10 cellular contexts compared by ENCODE assay signal in the genomic region with DNA sequence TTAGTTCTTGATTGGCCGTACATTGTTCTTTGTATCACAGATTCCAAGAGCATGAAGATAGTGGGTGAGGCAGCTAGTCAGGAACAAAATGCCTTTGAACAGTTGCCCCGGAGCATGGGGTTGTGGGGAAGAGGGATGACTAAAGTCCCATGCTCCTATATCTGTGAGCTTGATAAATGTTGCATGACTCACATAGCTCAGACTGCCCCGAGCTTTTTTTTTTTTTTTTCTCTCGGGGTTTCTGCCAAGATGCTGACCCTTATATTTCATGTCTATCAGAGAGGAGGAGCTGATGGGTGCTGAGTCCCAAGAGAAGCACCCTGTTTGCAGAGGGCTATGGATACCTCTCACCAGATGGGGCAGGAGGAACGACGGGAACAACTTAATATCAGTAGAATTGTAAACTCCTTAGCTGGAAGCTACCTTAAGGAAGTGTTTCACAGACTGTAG. TPM values are rescaled to one million over a fixed set of nuclear protein-coding genes. Genes with fewer than 3 reads are reported as not detected.
DNase-seq lines count a peak whose midpoint lies in the region; ATAC-seq and TF ChIP-seq lines count a peak whose summit lies in the region.
"Had no signal": no experiment of that assay in that cellular context is flagged by ENCODE, and none has a peak within 500 bp of the region (broad histone marks: within the 10 kb centered on the region; RNA-seq: fewer than 3 reads in every experiment).

No MANE protein-coding gene starts in this region.

- peaks cover 17% of the 10 kb centered on the region for H3F3A ChIP-seq in GM23248 (ENCODE audit: insufficient read depth)

- no peak overlapping the region for H3K4me3 Mint-ChIP-seq in activated CD4-positive, alpha-beta memory T cell treated with anti-CD3 and anti-CD28 coated beads, Interleukin-2, amount 10 ng/mL, durations not matched to agents 7 days and 5 days
- H3K4me3 Mint-ChIP-seq: activated naive CD4-positive, alpha-beta T cell treated with anti-CD3 and anti-CD28 coated beads, Interleukin-2, amount 10 ng/mL, durations not matched to agents 7 days and 5 days had no signal

- POLR2A ChIA-PET in activated CD4-positive, alpha-beta memory T cell treated with anti-CD3 and anti-CD28 coated beads, Interleukin-2, amount 10 ng/mL, durations not matched to agents 7 days and 5 days (lab: Charles Lee): no interaction called here

- 0 out of 2 replicates have a peak overlapping the region, but pooled peaks have one; percentile 21 for H3K4me3 ChIP-seq in GM23248
- no peak overlapping the region for H3K4me3 ChIP-seq in SJSA1
- H3K4me3 ChIP-seq: uterus had no signal

- H3K9me2 ChIP-seq in GM23248 (ENCODE audit: insufficient read depth): no peaks in the 10 kb centered on the region

- H3K9ac ChIP-seq in GM23248: peak overlapping the region; percentile 57

- H3K27ac Mint-ChIP-seq in activated CD4-positive, alpha-beta memory T cell treated with anti-CD3 and anti-CD28 coated beads, Interleukin-2, amount 10 ng/mL, durations not matched to agents 7 days and 5 days: no peak overlapping the region
- H3K27ac Mint-ChIP-seq: activated naive CD4-positive, alpha-beta T cell treated with anti-CD3 and anti-CD28 coated beads, Interleukin-2, amount 10 ng/mL, durations not matched to agents 7 days and 5 days had no signal

- DNase-seq in GM23248 (peak; percentile 95), SJSA1 (ENCODE audit: low read depth in 1 of 2, low spot score in 2 of 2) (peak; percentile 90 to 91), foreskin keratinocyte (peak; percentile 98 to 100), renal cortical epithelial cell (ENCODE audit: low read depth) (peak; percentile 99), GDM1 (lab: John Stamatoyannopoulos, UW) (no peak)
- DNase-seq in stimulated activated naive CD8-positive, alpha-beta T cell treated with anti-CD3 and anti-CD28 coated beads, Interleukin-15, Interleukin-2, amounts not matched to agents 100 U/mL and 50 U/mL, for 24 hours: no peak
- no peak for DNase-seq in activated CD4-positive, alpha-beta memory T cell treated with anti-CD3 and anti-CD28 coated beads, Interleukin-2, amount 10 ng/mL, durations not matched to agents 7 days and 5 days
- DNase-seq: activated naive CD4-positive, alpha-beta T cell treated with anti-CD3 and anti-CD28 coated beads, Interleukin-2, amount 10 ng/mL, durations not matched to agents 7 days and 5 days had no signal

- H3K27ac ChIP-seq in GM23248 (peak overlapping the region; percentile 81), SJSA1 (peak overlapping the region; percentile 66), foreskin keratinocyte (peak overlapping the region; percentile 80)

- ATAC-seq in foreskin keratinocyte (peak; percentile 95), HG03025 (IDR thresholded peaks at IDR 0.05; ENCODE audit: low FRiP score, unreplicated experiment) (no peak)
- no peak for ATAC-seq in stimulated activated naive CD8-positive, alpha-beta T cell treated with anti-CD3 and anti-CD28 coated beads, Interleukin-15, Interleukin-2, amounts not matched to agents 100 U/mL and 50 U/mL, for 24 hours

- peak overlapping the region; percentile 51 for H3K4me2 ChIP-seq in GM23248 (ENCODE audit: unreplicated experiment)

- no peaks in the 10 kb centered on the region for H4K20me1 ChIP-seq in GM23248 (ENCODE audit: insufficient read depth)

- no peak overlapping the region for H2AFZ ChIP-seq in GM23248

- CTCF ChIA-PET in activated CD4-positive, alpha-beta memory T cell treated with anti-CD3 and anti-CD28 coated beads, Interleukin-2, amount 10 ng/mL, durations not matched to agents 7 days and 5 days (lab: Charles Lee): interaction anchor here (0.6 to 3.1 kb wide), 6 partner anchors 80 to 152 kb away, joined by 3 to 21 read pairs (median 4); no protein-coding TSS in a partner anchor

- 10 to 11% methylated on average over 5 to 6 of the region's 6 CpGs for WGBS in GM23248 (ENCODE audit: low coverage in 1 of 2, low lambda C conversion rate in 2 of 2, missing lambda C conversion rate in 2 of 2), 2 experiments

- no peaks in the 10 kb centered on the region for H3K36me3 Mint-ChIP-seq in activated CD4-positive, alpha-beta memory T cell treated with anti-CD3 and anti-CD28 coated beads, Interleukin-2, amount 10 ng/mL, durations not matched to agents 7 days and 5 days (ENCODE audit: low read depth)
- H3K36me3 Mint-ChIP-seq: activated naive CD4-positive, alpha-beta T cell treated with anti-CD3 and anti-CD28 coated beads, Interleukin-2, amount 10 ng/mL, durations not matched to agents 7 days and 5 days had no signal

- H3K9me3 ChIP-seq in GM23248 (ENCODE audit: low read depth): no peaks in the 10 kb centered on the region
- H3K9me3 ChIP-seq in SJSA1 (replicated peaks): no peaks in the 10 kb centered on the region
- H3K9me3 ChIP-seq: uterus had no signal

- peaks cover 38% of the 10 kb centered on the region for H3K79me2 ChIP-seq in GM23248 (ENCODE audit: insufficient read depth)

- H3K9me3 Mint-ChIP-seq in activated CD4-positive, alpha-beta memory T cell treated with anti-CD3 and anti-CD28 coated beads, Interleukin-2, amount 10 ng/mL, durations not matched to agents 7 days and 5 days: no peaks in the 10 kb centered on the region
- H3K9me3 Mint-ChIP-seq: activated naive CD4-positive, alpha-beta T cell treated with anti-CD3 and anti-CD28 coated beads, Interleukin-2, amount 10 ng/mL, durations not matched to agents 7 days and 5 days had no signal

- H3K36me3 ChIP-seq in GM23248 (ENCODE audit: low read depth) (no peaks in the 10 kb centered on the region), SJSA1 (no peaks in the 10 kb centered on the region)
- H3K36me3 ChIP-seq: uterus had no signal

- peaks cover 2% of the 10 kb centered on the region for H3K4me1 Mint-ChIP-seq in activated CD4-positive, alpha-beta memory T cell treated with anti-CD3 and anti-CD28 coated beads, Interleukin-2, amount 10 ng/mL, durations not matched to agents 7 days and 5 days
- H3K4me1 Mint-ChIP-seq: activated naive CD4-positive, alpha-beta T cell treated with anti-CD3 and anti-CD28 coated beads, Interleukin-2, amount 10 ng/mL, durations not matched to agents 7 days and 5 days had no signal

- in situ Hi-C loops in GM23248 (cut with MboI): loop anchor here (10.0 kb wide), 1 partner anchor 141 kb away; no protein-coding TSS in a partner anchor

- H3K27me3 ChIP-seq in GM23248 (replicated peaks; ENCODE audit: insufficient read depth) (no peaks in the 10 kb centered on the region), SJSA1 (replicated peaks) (no peaks in the 10 kb centered on the region), foreskin keratinocyte (no peaks in the 10 kb centered on the region)
- H3K27me3 ChIP-seq: uterus had no signal

- TF ChIP-seq CTCF in foreskin keratinocyte (conservative IDR thresholded peaks at IDR 0.05): peak; percentile 29

- H3K4me1 ChIP-seq in GM23248 (ENCODE audit: insufficient read depth) (peaks cover 22% of the 10 kb centered on the region), SJSA1 (replicated peaks) (peaks cover 19% of the 10 kb centered on the region), foreskin keratinocyte (peaks cover 34% of the 10 kb centered on the region)
- H3K4me1 ChIP-seq: uterus had no signal

- no peaks in the 10 kb centered on the region for H3K27me3 Mint-ChIP-seq in activated CD4-positive, alpha-beta memory T cell treated with anti-CD3 and anti-CD28 coated beads, Interleukin-2, amount 10 ng/mL, durations not matched to agents 7 days and 5 days

RNA-seq across cellular contexts. Expression of a gene that starts 40.6 kb away (rescaled TPM):
- 29.0 and 36.1 TPM in 2 replicates for total RNA-seq in GM23248 (2014; rRNA removed; shearing (Covaris generic))
- 128 and 143 TPM in 2 replicates for polyA plus RNA-seq in GM23248 (2016; fragmentation: Nextera tagmentation; extraction: Ambion mirVana)
- total RNA-seq in SJSA1 (2014; rRNA removed; shearing (Covaris generic)): 30.1 and 35.9 TPM in 2 replicates
- 86.0 and 94.6 TPM in 2 replicates for total RNA-seq in foreskin keratinocyte
- 24.1 and 30.3 TPM in 2 replicates for polyA plus RNA-seq in foreskin keratinocyte
- total RNA-seq in renal cortical epithelial cell: 23.4 and 45.6 TPM in 2 replicates
- total RNA-seq in activated CD4-positive, alpha-beta memory T cell treated with anti-CD3 and anti-CD28 coated beads, Interleukin-2, amount 10 ng/mL, durations not matched to agents 7 days and 5 days: 100 to 1,000 TPM; 172 to 183 TPM

Comparison
In these comparisons a context has a peak if more than half of its experiments do, and no peak if none do; other contexts are left out.
1. DNase-seq: peak in GM23248 (single experiment), SJSA1 (2 of 2), foreskin keratinocyte (2 of 2) and renal cortical epithelial cell (single experiment); none in stimulated activated naive CD8-positive, alpha-beta T cell treated with anti-CD3 and anti-CD28 coated beads, Interleukin-15, Interleukin-2, amounts not matched to agents 100 U/mL and 50 U/mL, for 24 hours (single experiment), GDM1 (single experiment) and activated CD4-positive, alpha-beta memory T cell treated with anti-CD3 and anti-CD28 coated beads, Interleukin-2, amount 10 ng/mL, durations not matched to agents 7 days and 5 days (single experiment).
2. Peak in every context shown above with its lines, with median percentiles within 50 percentile points of each other: H3K27ac ChIP-seq.